In the genomic region with DNA sequence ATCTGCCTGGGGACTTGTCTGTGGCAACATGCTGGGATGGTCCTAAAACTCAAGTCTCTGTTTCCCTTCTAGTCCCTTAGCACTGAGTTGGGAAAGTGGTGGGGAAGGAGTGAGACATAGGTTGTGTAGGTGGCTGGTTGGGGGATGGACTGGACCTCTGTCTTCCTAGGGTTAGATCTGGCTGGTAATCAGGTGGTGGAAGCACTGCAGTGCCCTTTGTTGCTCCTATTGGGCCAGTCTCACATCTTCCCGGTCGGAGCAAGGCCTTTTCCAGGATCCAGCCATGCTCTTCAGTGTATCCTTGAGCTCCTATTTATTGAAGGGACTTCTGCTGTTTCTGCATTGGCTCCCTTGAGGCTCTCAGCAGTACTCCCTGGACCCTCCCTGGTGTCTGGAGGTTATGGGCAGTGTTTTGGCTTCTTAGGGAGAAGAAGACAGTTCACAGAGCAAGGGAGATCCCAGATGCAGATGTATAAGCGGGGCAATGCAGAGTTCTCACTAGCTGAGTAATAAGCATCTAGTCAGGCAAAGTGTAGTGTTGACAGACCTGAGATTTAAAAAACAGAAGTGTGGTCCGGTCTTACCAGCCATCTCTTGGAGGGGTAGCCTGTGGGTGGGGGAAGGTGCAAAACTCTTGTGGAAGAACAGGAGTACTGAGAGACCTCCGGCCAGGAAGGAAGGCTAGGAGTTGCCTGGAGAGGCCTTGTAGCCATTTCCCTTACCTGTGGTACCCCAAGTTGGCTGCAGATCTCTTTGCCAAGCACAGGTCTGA, we compare ENCODE assay signal across 8 cellular contexts. TPM values are rescaled to one million over a fixed set of nuclear protein-coding genes. Genes with fewer than 3 reads are reported as not detected.
DNase-seq lines count a peak whose midpoint lies in the region; ATAC-seq and TF ChIP-seq lines count a peak whose summit lies in the region.

No MANE protein-coding gene starts in this region.

- DNase-seq in stimulated activated naive CD8-positive, alpha-beta T cell treated with anti-CD3 and anti-CD28 coated beads, Interleukin-15, Interleukin-2, amounts not matched to agents 100 U/mL and 50 U/mL, for 24 hours, result no peak
- DNase-seq in lung (ENCODE audit: low spot score) (no peak), A172 (ENCODE audit: low spot score) (no peak), NCI-H69 (lab: John Stamatoyannopoulos, UW) (no peak), posterior cingulate gyrus (no peak)

- no peak overlapping the region for H3K4me3 ChIP-seq in lung

- H3K4me1 Mint-ChIP-seq in stimulated activated naive CD8-positive, alpha-beta T cell treated with anti-CD3 and anti-CD28 coated beads, Interleukin-15, Interleukin-2, amounts not matched to agents 100 ng/mL and 50 ng/mL, for 24 hours (ENCODE audit: low read depth), result peaks cover 52% of the 10 kb centered on the region

- intact Hi-C loops in posterior cingulate gyrus (cut with DNase I), result loop anchor here (5.0 to 10.0 kb wide), 4 partner anchors 49 to 321 kb away; a partner anchor contains a TSS

- peak overlapping the region; percentile 95 for H3K27ac Mint-ChIP-seq in stimulated activated naive CD8-positive, alpha-beta T cell treated with anti-CD3 and anti-CD28 coated beads, Interleukin-15, Interleukin-2, amounts not matched to agents 100 ng/mL and 50 ng/mL, for 24 hours

- no peaks in the 10 kb centered on the region for H3K9me3 ChIP-seq in lung (ENCODE audit: control insufficient read depth in 2 of 2, insufficient read depth in 1 of 2, low read length in 1 of 2)

- H3K4me1 ChIP-seq in lung (ENCODE audit: control insufficient read depth in 2 of 2, insufficient read depth in 2 of 2, low read length in 2 of 2), result peaks cover 20 to 21% of the 10 kb centered on the region in 2 donors

- WGBS in lung, 2 donors, result 67 to 74% methylated on average over 5 of the region's 5 CpGs

- no peaks in the 10 kb centered on the region for H3K27me3 ChIP-seq in lung (ENCODE audit: control insufficient read depth, insufficient read depth)

- H3K27ac ChIP-seq in angular gyrus (ENCODE audit: low read depth, low read length), result peak overlapping the region; percentile 98
- peak overlapping the region; percentile 71 to 93 for H3K27ac ChIP-seq in lung (ENCODE audit: low read depth in 1 of 2, low read length in 1 of 2)

- peaks cover 8% of the 10 kb centered on the region for H3K36me3 Mint-ChIP-seq in stimulated activated naive CD8-positive, alpha-beta T cell treated with anti-CD3 and anti-CD28 coated beads, Interleukin-15, Interleukin-2, amounts not matched to agents 100 ng/mL and 50 ng/mL, for 24 hours (ENCODE audit: low read depth)

- H3K9me3 Mint-ChIP-seq in stimulated activated naive CD8-positive, alpha-beta T cell treated with anti-CD3 and anti-CD28 coated beads, Interleukin-15, Interleukin-2, amounts not matched to agents 100 ng/mL and 50 ng/mL, for 24 hours, result no peaks in the 10 kb centered on the region

- no peak for ATAC-seq in stimulated activated naive CD8-positive, alpha-beta T cell treated with anti-CD3 and anti-CD28 coated beads, Interleukin-15, Interleukin-2, amounts not matched to agents 100 U/mL and 50 U/mL, for 24 hours
- no peak for ATAC-seq in lung (ENCODE audit: insufficient read depth, low FRiP score)
- no peak for ATAC-seq in HG03354 (IDR thresholded peaks at IDR 0.05; ENCODE audit: poor library complexity, severe bottlenecking, unreplicated experiment)

- peak overlapping the region; percentile 89 for H3K4me3 Mint-ChIP-seq in stimulated activated naive CD8-positive, alpha-beta T cell treated with anti-CD3 and anti-CD28 coated beads, Interleukin-15, Interleukin-2, amounts not matched to agents 100 ng/mL and 50 ng/mL, for 24 hours

- TF ChIP-seq CTCF in lung (IDR thresholded peaks at IDR 0.05; ENCODE audit: control extremely low read depth, extremely low read depth), result no peak

- H3K27me3 Mint-ChIP-seq in stimulated activated naive CD8-positive, alpha-beta T cell treated with anti-CD3 and anti-CD28 coated beads, Interleukin-15, Interleukin-2, amounts not matched to agents 100 ng/mL and 50 ng/mL, for 24 hours, result no peaks in the 10 kb centered on the region

- H3K36me3 ChIP-seq in lung (ENCODE audit: control insufficient read depth in 2 of 2, insufficient read depth in 2 of 2, low read length in 2 of 2), result peaks cover 0 to 2% of the 10 kb centered on the region in 2 donors

RNA-seq across cellular contexts. Expression of a gene that starts 1.3 kb away (rescaled TPM):
- 10 to 100 TPM; 49.7 to 98.9 TPM for total RNA-seq in lung
- polyA plus RNA-seq in lung, result 100 to 1,000 TPM; 104 to 164 TPM
- 68.5 and 72.4 TPM in 2 replicates for total RNA-seq in A172 (2014; rRNA removed; shearing (Covaris generic))

RNA-seq across cellular contexts. Expression of a gene that starts 2.0 kb away (rescaled TPM):
- 10 to 100 TPM; 28.5 to 35.4 TPM for total RNA-seq in lung
- polyA plus RNA-seq in lung, result 10 to 100 TPM; 30.6 to 47.5 TPM
- total RNA-seq in A172 (2014; rRNA removed; shearing (Covaris generic)), result 25.5 and 27.9 TPM in 2 replicates

RNA-seq across cellular contexts. Expression of a gene that starts 3.4 kb away (rescaled TPM):
- 10 to 100 TPM; 27.8 to 31.1 TPM for total RNA-seq in lung
- polyA plus RNA-seq in lung, result 10 to 100 TPM in 1 of 2 donors, 1 to 10 TPM in 1; 9.6 to 21.5 TPM
- 21.4 and 21.6 TPM in 2 replicates for total RNA-seq in A172 (2014; rRNA removed; shearing (Covaris generic))

RNA-seq across cellular contexts. Expression of a gene that starts 27.4 kb away (rescaled TPM):
- total RNA-seq in lung, result 10 to 100 TPM; 41.9 to 60.5 TPM
- polyA plus RNA-seq in lung, result 10 to 100 TPM; 33.5 to 37.0 TPM
- 31.8 and 50.7 TPM in 2 replicates for total RNA-seq in A172 (2014; rRNA removed; shearing (Covaris generic))

RNA-seq across cellular contexts. Expression of a gene that starts 38.8 kb away (rescaled TPM):
- total RNA-seq in lung, result 1 to 10 TPM; 5.0 to 8.7 TPM
- polyA plus RNA-seq in lung, result 1 to 10 TPM; 4.1 to 5.0 TPM
- 0.05 and 0.55 TPM in 2 replicates for total RNA-seq in A172 (2014; rRNA removed; shearing (Covaris generic))
